In the genomic region with DNA sequence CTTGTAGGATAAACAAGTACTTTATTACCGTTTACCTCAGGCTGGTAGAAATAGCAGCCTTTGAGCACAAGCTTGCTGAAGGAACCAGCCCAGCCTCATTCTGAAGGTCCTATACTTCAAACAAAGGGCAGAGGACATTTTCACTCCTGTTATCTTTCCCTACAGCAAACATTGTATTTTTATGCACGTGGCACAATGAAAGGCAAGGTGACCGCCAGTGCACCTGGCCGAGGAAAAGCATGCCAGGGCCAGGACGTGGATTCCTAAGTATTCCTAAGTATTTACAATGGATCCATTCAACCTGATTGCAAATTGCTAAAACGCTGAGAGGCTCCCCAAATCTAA, we compare ENCODE assay signal across 22 cellular contexts.
DNase-seq lines count a peak whose midpoint lies in the region; ATAC-seq and TF ChIP-seq lines count a peak whose summit lies in the region.
"Had no signal": no experiment of that assay in that cellular context is flagged by ENCODE, and none has a peak within 500 bp of the region (broad histone marks: within the 10 kb centered on the region; RNA-seq: fewer than 3 reads in every experiment).

No MANE protein-coding gene starts in this region.

- no peak overlapping the region for H3K4me2 ChIP-seq in hepatocyte
- H3K4me2 ChIP-seq: BLaER1, KMS-11 had no signal

- 40% methylated on average over 6 of the region's 6 CpGs for WGBS in hepatocyte (ENCODE audit: low lambda C conversion rate, missing lambda C conversion rate)

- H2AFZ ChIP-seq in hepatocyte = no peak overlapping the region

- no peak overlapping the region for H3K4me3 ChIP-seq in RWPE2 (ENCODE audit: severe bottlenecking)
- no peak overlapping the region for H3K4me3 ChIP-seq in hepatocyte
- H3K4me3 ChIP-seq in mucosa of descending colon = no peak overlapping the region
- no peak overlapping the region for H3K4me3 ChIP-seq in upper lobe of right lung
- H3K4me3 ChIP-seq: BLaER1, SK-N-MC had no signal

- no peaks in the 10 kb centered on the region for H3K9me2 ChIP-seq in hepatocyte (replicated peaks; ENCODE audit: insufficient read depth)

- TF ChIP-seq CTCF in RWPE2 (IDR thresholded peaks at IDR 0.05; ENCODE audit: poor library complexity, severe bottlenecking) = no peak
- no peak for TF ChIP-seq CTCF in hepatocyte (IDR thresholded peaks at IDR 0.05; ENCODE audit: poor library complexity)
- TF ChIP-seq CTCF in mucosa of descending colon (IDR thresholded peaks at IDR 0.05) = no peak
- no peak for TF ChIP-seq CTCF in upper lobe of right lung (IDR thresholded peaks at IDR 0.05)

- no peaks in the 10 kb centered on the region for H4K20me1 ChIP-seq in hepatocyte (ENCODE audit: insufficient read depth, poor library complexity, severe bottlenecking)
- H4K20me1 ChIP-seq: BLaER1 had no signal

- peaks cover 19% of the 10 kb centered on the region for H3K4me1 ChIP-seq in RWPE2 (ENCODE audit: insufficient read depth, poor library complexity, severe bottlenecking)
- no peaks in the 10 kb centered on the region for H3K4me1 ChIP-seq in hepatocyte (ENCODE audit: insufficient read depth)
- no peaks in the 10 kb centered on the region for H3K4me1 ChIP-seq in mucosa of descending colon (ENCODE audit: low read depth)
- H3K4me1 ChIP-seq in upper lobe of right lung = no peaks in the 10 kb centered on the region

- H3K27ac ChIP-seq in RWPE2 (ENCODE audit: poor library complexity, severe bottlenecking) (peak overlapping the region; percentile 82), hepatocyte (peak overlapping the region; percentile 79), upper lobe of right lung (no peak overlapping the region)
- H3K27ac ChIP-seq: BLaER1, KMS-11, SK-N-MC had no signal

- ATAC-seq in RWPE2 (ENCODE audit: low read depth) = no peak
- ATAC-seq in mucosa of descending colon = peak; percentile 93
- peak; percentile 87 for ATAC-seq in upper lobe of right lung
- ATAC-seq in HG03196 (IDR thresholded peaks at IDR 0.05; ENCODE audit: unreplicated experiment) = no peak
- ATAC-seq in HG03354 (IDR thresholded peaks at IDR 0.05; ENCODE audit: poor library complexity, severe bottlenecking, unreplicated experiment) = no peak

- peaks cover 7% of the 10 kb centered on the region; the same call in 1 of the 2 replicates for H3K36me3 ChIP-seq in RWPE2 (ENCODE audit: low read depth)
- no peaks in the 10 kb centered on the region for H3K36me3 ChIP-seq in hepatocyte (replicated peaks; ENCODE audit: insufficient read depth, low read depth)
- H3K36me3 ChIP-seq in mucosa of descending colon (ENCODE audit: low read depth) = no peaks in the 10 kb centered on the region
- no peaks in the 10 kb centered on the region for H3K36me3 ChIP-seq in upper lobe of right lung

- H3K79me2 ChIP-seq in hepatocyte = no peaks in the 10 kb centered on the region

- H3K27me3 ChIP-seq in RWPE2 (ENCODE audit: insufficient read depth, poor library complexity, severe bottlenecking) (no peaks in the 10 kb centered on the region), hepatocyte (no peaks in the 10 kb centered on the region), upper lobe of right lung (no peaks in the 10 kb centered on the region)

- no peaks in the 10 kb centered on the region for H3K9me3 ChIP-seq in RWPE2 (ENCODE audit: severe bottlenecking)
- H3K9me3 ChIP-seq in hepatocyte (ENCODE audit: low read depth) = no peaks in the 10 kb centered on the region
- H3K9me3 ChIP-seq in mucosa of descending colon = no peaks in the 10 kb centered on the region
- H3K9me3 ChIP-seq in upper lobe of right lung = no peaks in the 10 kb centered on the region
- H3K9me3 ChIP-seq: BLaER1 had no signal

- DNase-seq in RWPE2 (ENCODE audit: low spot score) = no peak
- DNase-seq in hepatocyte (ENCODE audit: low spot score) = peak; percentile 48
- DNase-seq in mucosa of descending colon = peak in 2 of 3 donors; percentile 27 to 55
- DNase-seq in upper lobe of right lung = no peak
- no peak for DNase-seq in NCI-H524 treated with DMSO at 0.1 percent for 48 hours (lab: John Stamatoyannopoulos, UW)
- DNase-seq in DMS53 (lab: John Stamatoyannopoulos, UW) = no peak
- DNase-seq: CD4-positive, alpha-beta T cell; GF-D8; H7; IMR-90; NCI-H1092 treated with DMSO at 0.1 percent for 48 hours; NCI-H1436 treated with DMSO at 0.1 percent for 48 hours; NCI-H2029; NCI-H524; NCI-H82; SHP77 treated with DMSO at 0.1 percent for 48 hours; SW 1271 had no signal

- intact Hi-C loops in mucosa of descending colon (cut with DNase I, micrococcal nuclease) (no loop called here), upper lobe of right lung (cut with DNase I) (no loop called here)

Comparison
In these comparisons a context has a peak if more than half of its experiments do, and no peak if none do; other contexts are left out.
1. ATAC-seq: peak in mucosa of descending colon (single experiment) and upper lobe of right lung (single experiment); none in RWPE2 (single experiment), HG03196 (single experiment) and HG03354 (single experiment).
2. DNase-seq: peak in hepatocyte (single experiment) and mucosa of descending colon (2 of 3); none in RWPE2 (single experiment), upper lobe of right lung (single experiment), NCI-H524 treated with DMSO at 0.1 percent for 48 hours (single experiment) and DMS53 (single experiment).